ENCODE assay signal across 8 cellular contexts in the genomic region with DNA sequence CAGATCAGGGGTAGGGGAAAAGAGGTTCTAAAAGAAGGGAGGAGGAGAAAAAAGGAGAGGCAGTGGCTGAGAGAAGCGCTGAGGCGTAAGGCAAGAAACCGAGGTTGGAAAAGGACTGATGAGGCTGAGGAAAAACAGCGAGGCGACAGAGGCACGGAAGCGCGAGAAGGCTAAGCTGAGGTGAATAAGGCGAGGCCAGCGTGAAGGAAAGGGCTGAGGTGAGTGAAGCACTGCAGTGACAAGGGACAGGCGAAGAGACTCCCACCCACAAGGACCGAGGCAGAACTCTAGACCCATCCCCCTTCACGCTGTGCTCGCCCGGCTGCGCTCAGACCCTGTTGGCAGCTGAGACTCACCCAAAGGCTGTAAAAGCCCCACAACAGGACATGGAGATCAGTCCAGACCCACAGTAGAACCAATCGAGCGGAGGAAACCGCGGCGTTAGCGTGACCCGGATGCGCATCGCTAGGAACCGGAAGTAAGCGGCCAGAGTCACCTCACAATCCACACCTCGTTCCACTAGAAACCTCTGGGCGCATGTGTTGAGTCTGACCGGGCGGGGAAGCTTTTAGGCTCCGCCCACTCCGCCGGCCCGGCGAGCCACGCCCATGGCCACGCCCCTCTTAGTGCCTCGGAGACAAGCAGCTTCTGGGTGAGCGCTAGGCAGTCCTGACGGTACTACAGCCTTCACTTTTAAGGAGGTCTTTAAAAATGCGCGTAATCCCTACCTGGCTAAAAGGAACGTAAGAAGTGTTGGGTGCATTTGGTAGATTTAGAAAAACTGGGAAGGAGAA. TPM values are rescaled to one million over a fixed set of nuclear protein-coding genes. Genes with fewer than 3 reads are reported as not detected.
DNase-seq lines count a peak whose midpoint lies in the region; TF ChIP-seq lines count a peak whose summit lies in the region.

A gene with protein sequence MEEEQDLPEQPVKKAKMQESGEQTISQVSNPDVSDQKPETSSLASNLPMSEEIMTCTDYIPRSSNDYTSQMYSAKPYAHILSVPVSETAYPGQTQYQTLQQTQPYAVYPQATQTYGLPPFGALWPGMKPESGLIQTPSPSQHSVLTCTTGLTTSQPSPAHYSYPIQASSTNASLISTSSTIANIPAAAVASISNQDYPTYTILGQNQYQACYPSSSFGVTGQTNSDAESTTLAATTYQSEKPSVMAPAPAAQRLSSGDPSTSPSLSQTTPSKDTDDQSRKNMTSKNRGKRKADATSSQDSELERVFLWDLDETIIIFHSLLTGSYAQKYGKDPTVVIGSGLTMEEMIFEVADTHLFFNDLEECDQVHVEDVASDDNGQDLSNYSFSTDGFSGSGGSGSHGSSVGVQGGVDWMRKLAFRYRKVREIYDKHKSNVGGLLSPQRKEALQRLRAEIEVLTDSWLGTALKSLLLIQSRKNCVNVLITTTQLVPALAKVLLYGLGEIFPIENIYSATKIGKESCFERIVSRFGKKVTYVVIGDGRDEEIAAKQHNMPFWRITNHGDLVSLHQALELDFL (minus strand): TSS at position 443 of the 794 bp plus-strand sequence. CDS start 30,584 bp downstream, outside the sequence.

- POLR2A ChIA-PET in HEK293T (lab: Yijun Ruan, JAX): interaction anchor here (0.6 to 2.4 kb wide), 29 partner anchors 10 to 493 kb away, joined by 3 to 11 read pairs (median 4); a partner anchor contains a TSS

- CTCF ChIA-PET in HEK293T (lab: Yijun Ruan, JAX): interaction anchor here (0.6 to 0.9 kb wide), 3 partner anchors 9 to 121 kb away, joined by 3 to 4 read pairs (median 3); no protein-coding TSS in a partner anchor

- H3K36me3 ChIP-seq in neuron (ENCODE audit: insufficient read depth, low read length): no peaks in the 10 kb centered on the region
- no peaks in the 10 kb centered on the region for H3K36me3 ChIP-seq in subcutaneous abdominal adipose tissue (ENCODE audit: control insufficient read depth in 5 of 5, insufficient read depth in 5 of 5, low read length in 5 of 5)

- H3K9ac ChIP-seq in subcutaneous abdominal adipose tissue (ENCODE audit: low read length in 5 of 5): peak within 1 kb of the TSS; percentile 75 to 87 (median 85)

- DNase-seq in GF-D8 (lab: John Stamatoyannopoulos, UW): peak; percentile 95
- DNase-seq in HEK293T (ENCODE audit: extremely low spot score): peak; percentile 100
- peak; percentile 98 for DNase-seq in MV-4-11 (lab: John Stamatoyannopoulos, UW)
- peak; percentile 98 for DNase-seq in SK-MEL-5 (ENCODE audit: low read depth, low spot score)
- DNase-seq in activated naive CD4-positive, alpha-beta T cell treated with Interleukin-2 at 50 U/mL for 16 hours: peak; percentile 100
- peak; percentile 97 for DNase-seq in foreskin melanocyte

- H2AFZ ChIP-seq in neuron (ENCODE audit: low read depth, low read length): peak within 1 kb of the TSS; percentile 65

- H3K4me1 ChIP-seq in neuron (ENCODE audit: insufficient read depth, low read length) (peaks cover 13% of the 10 kb centered on the region), subcutaneous abdominal adipose tissue (ENCODE audit: control insufficient read depth in 5 of 5, insufficient read depth in 5 of 5, low read length in 5 of 5) (peaks cover 0 to 22% (median 17%) of the 10 kb centered on the region in 5 donors)

- H3K27ac ChIP-seq in subcutaneous abdominal adipose tissue (ENCODE audit: low read depth, low read length): peak within 1 kb of the TSS; percentile 77

- H3K4me3 ChIP-seq in neuron (ENCODE audit: low read length): peak within 1 kb of the TSS; percentile 81
- H3K4me3 ChIP-seq in subcutaneous abdominal adipose tissue (ENCODE audit: low read depth in 1 of 5, low read length in 5 of 5): peak within 1 kb of the TSS; percentile 88 to 100 (median 92)

- no peaks in the 10 kb centered on the region for H3K9me3 ChIP-seq in neuron (ENCODE audit: low read length)
- no peaks in the 10 kb centered on the region for H3K9me3 ChIP-seq in subcutaneous abdominal adipose tissue (ENCODE audit: control insufficient read depth in 5 of 5, low read length in 5 of 5)

- H3K27me3 ChIP-seq in neuron (ENCODE audit: insufficient read depth, low read length) (no peaks in the 10 kb centered on the region), subcutaneous abdominal adipose tissue (ENCODE audit: control insufficient read depth in 5 of 5, insufficient read depth in 4 of 5, low read length in 5 of 5) (no peaks in the 10 kb centered on the region)

- in situ Hi-C loops in SK-MEL-5 (cut with HindIII; ENCODE audit: low pct_unique_long_range_greater_than_20kb, low sequenced_read_pairs): no loop called here

TF ChIP-seq in HEK293T, 16 proteins besides CTCF, POLR2A, EP300 and RAD21:
- TF ChIP-seq HDGF (IDR thresholded peaks at IDR 0.05; ENCODE audit: borderline replicate concordance) (peak; percentile 73; the same call in 1 of the 2 replicates), ZNF384 (IDR thresholded peaks at IDR 0.05) (no peak), CTBP1 (IDR thresholded peaks at IDR 0.05; ENCODE audit: borderline replicate concordance) (no peak), L3MBTL2 (conservative IDR thresholded peaks at IDR 0.05) (peak; percentile 67), FOXK2 (IDR thresholded peaks at IDR 0.05) (peak; percentile 64; the same call in 1 of the 2 replicates)
- TF ChIP-seq, protein P1, sequence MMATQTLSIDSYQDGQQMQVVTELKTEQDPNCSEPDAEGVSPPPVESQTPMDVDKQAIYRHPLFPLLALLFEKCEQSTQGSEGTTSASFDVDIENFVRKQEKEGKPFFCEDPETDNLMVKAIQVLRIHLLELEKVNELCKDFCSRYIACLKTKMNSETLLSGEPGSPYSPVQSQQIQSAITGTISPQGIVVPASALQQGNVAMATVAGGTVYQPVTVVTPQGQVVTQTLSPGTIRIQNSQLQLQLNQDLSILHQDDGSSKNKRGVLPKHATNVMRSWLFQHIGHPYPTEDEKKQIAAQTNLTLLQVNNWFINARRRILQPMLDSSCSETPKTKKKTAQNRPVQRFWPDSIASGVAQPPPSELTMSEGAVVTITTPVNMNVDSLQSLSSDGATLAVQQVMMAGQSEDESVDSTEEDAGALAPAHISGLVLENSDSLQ (IDR thresholded peaks at IDR 0.05): peak; percentile 50

RNA-seq across cellular contexts. Expression of the gene that starts here (rescaled TPM):
- total RNA-seq in SK-MEL-5 (2014; rRNA removed; shearing (Covaris generic)): 20.9 and 22.6 TPM in 2 replicates
- polyA plus RNA-seq in SK-MEL-5 (2015; cell fraction: cytosol; rRNA removed): 10.3 and 17.3 TPM in 2 replicates
- 43.0 and 43.7 TPM in 2 replicates for polyA plus RNA-seq in SK-MEL-5 (2015; cell fraction: nucleus; rRNA removed)

Comparison
In these comparisons a context has a peak if more than half of its experiments do, and no peak if none do; other contexts are left out.
1. Peak in every context shown above with its lines: DNase-seq, H3K4me3 ChIP-seq and H3K27ac ChIP-seq.